Comparison of ENCODE assay signal across 17 cellular contexts in genomic region chr3:137071104-137071503, GRCh38.
DNase-seq lines count a peak whose midpoint lies in the region; ATAC-seq and TF ChIP-seq lines count a peak whose summit lies in the region.
"Had no signal": no experiment of that assay in that cellular context is flagged by ENCODE, and none has a peak within 500 bp of the region (broad histone marks: within the 10 kb centered on the region; RNA-seq: fewer than 3 reads in every experiment).

No MANE protein-coding gene starts in this region.

- H3K9me3 ChIP-seq in SK-N-SH, result no peaks in the 10 kb centered on the region
- no peaks in the 10 kb centered on the region for H3K9me3 ChIP-seq in OCI-LY3 (ENCODE audit: insufficient read depth, low read length)
- no peaks in the 10 kb centered on the region for H3K9me3 ChIP-seq in adrenal gland (replicated peaks in 1 of 3)
- H3K9me3 ChIP-seq: BLaER1 treated with 17β-estradiol and CSF1 and Interleukin-3, amounts not matched to agents 10 nM and 100 nM; MG63 had no signal

- intact Hi-C loops in left colon (cut with DNase I, micrococcal nuclease), result no loop called here
- intact Hi-C loops in adrenal gland (cut with DNase I), result no loop called here

- CTCF ChIA-PET in SK-N-SH (lab: Yijun Ruan, JAX), result interaction anchor here (0.6 to 1.1 kb wide), 2 partner anchors 42 to 1060 kb away, joined by 3 read pairs; no protein-coding TSS in a partner anchor

- no peak for TF ChIP-seq EP300 in SK-N-SH (IDR thresholded peaks at IDR 0.05; ENCODE audit: borderline replicate concordance in 1 of 2, low read depth in 1 of 2, low read length in 1 of 2)

- H3K79me2 ChIP-seq in SK-N-SH (ENCODE audit: insufficient read depth), result no peaks in the 10 kb centered on the region
- H3K79me2 ChIP-seq in OCI-LY3 (ENCODE audit: low read length), result no peaks in the 10 kb centered on the region

- no peak for TF ChIP-seq RAD21 in SK-N-SH (IDR thresholded peaks at IDR 0.05; ENCODE audit: low read length)

- H3K36me3 ChIP-seq in SK-N-SH (replicated peaks in 1 of 2; ENCODE audit: control insufficient read depth in 1 of 2, insufficient read depth in 2 of 2, low read length in 1 of 2) (no peaks in the 10 kb centered on the region), OCI-LY3 (replicated peaks; ENCODE audit: low read depth, low read length) (no peaks in the 10 kb centered on the region), adrenal gland (replicated peaks in 1 of 2) (no peaks in the 10 kb centered on the region)
- H3K36me3 ChIP-seq: BLaER1 treated with 17β-estradiol and CSF1 and Interleukin-3, amounts not matched to agents 10 nM and 100 nM; MG63 had no signal

- H2AFZ ChIP-seq in SK-N-SH (ENCODE audit: low read depth) (no peak overlapping the region), OCI-LY3 (ENCODE audit: low read depth, low read length) (no peak overlapping the region)

- H3K4me2 ChIP-seq in SK-N-SH, result no peak overlapping the region
- H3K4me2 ChIP-seq in OCI-LY3 (ENCODE audit: low read length), result peak overlapping the region; percentile 49
- H3K4me2 ChIP-seq: BLaER1 treated with 17β-estradiol and CSF1 and Interleukin-3, amounts not matched to agents 10 nM and 100 nM had no signal

- H3K27ac ChIP-seq in SK-N-SH (ENCODE audit: low read depth in 2 of 2, low read length in 1 of 2) (no peak overlapping the region), OCI-LY3 (ENCODE audit: low read length) (no peak overlapping the region), adrenal gland (no peak overlapping the region)
- H3K27ac ChIP-seq: BLaER1 treated with 17β-estradiol and CSF1 and Interleukin-3, amounts not matched to agents 10 nM and 100 nM had no signal

- TF ChIP-seq CTCF in SK-N-SH (IDR thresholded peaks at IDR 0.05), result no peak
- TF ChIP-seq CTCF in OCI-LY3 (IDR thresholded peaks at IDR 0.05; ENCODE audit: low read depth, low read length), result no peak
- no peak for TF ChIP-seq CTCF in adrenal gland (IDR thresholded peaks at IDR 0.05)

- ATAC-seq in SK-N-SH treated with all-trans-retinoic acid at 6 μM for 48 hours, result no peak
- ATAC-seq in left colon, result peak; percentile 87
- ATAC-seq: CD8-positive, alpha-beta T cell had no signal

- POLR2A ChIA-PET in SK-N-SH (lab: Yijun Ruan, JAX), result no interaction called here

- H3K9me2 ChIP-seq in SK-N-SH, result no peaks in the 10 kb centered on the region

- no peaks in the 10 kb centered on the region for H3K27me3 ChIP-seq in SK-N-SH (ENCODE audit: insufficient read depth)
- no peaks in the 10 kb centered on the region; the same call in 1 of the 2 replicates for H3K27me3 ChIP-seq in OCI-LY3 (ENCODE audit: low read depth, low read length)
- H3K27me3 ChIP-seq in adrenal gland, result no peaks in the 10 kb centered on the region
- H3K27me3 ChIP-seq: BLaER1 treated with 17β-estradiol and CSF1 and Interleukin-3, amounts not matched to agents 10 nM and 100 nM; MG63 had no signal

- H3K4me3 ChIP-seq in SK-N-SH (ENCODE audit: low read depth in 2 of 2, low read length in 1 of 2) (no peak overlapping the region), OCI-LY3 (ENCODE audit: low read length) (no peak overlapping the region), adrenal gland (no peak overlapping the region)
- H3K4me3 ChIP-seq: BLaER1 treated with 17β-estradiol and CSF1 and Interleukin-3, amounts not matched to agents 10 nM and 100 nM; MG63 had no signal

- no peak for TF ChIP-seq POLR2A in adrenal gland (IDR thresholded peaks at IDR 0.05)

- 8% methylated on average over 1 of the region's 1 CpG for WGBS in SK-N-SH (ENCODE audit: low lambda C conversion rate)
- 19 to 50% (median 30%) methylated on average over 1 of the region's 1 CpG for WGBS in adrenal gland, 4 donors

- H3K9ac ChIP-seq in SK-N-SH (no peak overlapping the region), OCI-LY3 (ENCODE audit: low read length) (no peak overlapping the region)
- H3K9ac ChIP-seq: BLaER1 treated with 17β-estradiol and CSF1 and Interleukin-3, amounts not matched to agents 10 nM and 100 nM had no signal

- H3K4me1 ChIP-seq in SK-N-SH (ENCODE audit: control insufficient read depth in 1 of 2, insufficient read depth in 2 of 2, low read depth in 1 of 2, low read length in 1 of 2) (0 out of 4 replicates have a peak, but pooled peaks cover 0 to 3% of the 10 kb centered on the region in 2 experiments), OCI-LY3 (ENCODE audit: low read length) (peaks cover 26% of the 10 kb centered on the region), adrenal gland (replicated peaks in 1 of 2) (no peaks in the 10 kb centered on the region)
- H3K4me1 ChIP-seq: BLaER1 treated with 17β-estradiol and CSF1 and Interleukin-3, amounts not matched to agents 10 nM and 100 nM had no signal

- H3F3A ChIP-seq in SK-N-SH (replicated peaks; ENCODE audit: insufficient read depth), result no peaks in the 10 kb centered on the region

- DNase-seq in SK-N-SH (peak; percentile 14), left colon (peak in 1 of 2 donors; percentile 45), NCI-H2196 treated with DMSO at 0.1 percent for 48 hours (lab: John Stamatoyannopoulos, UW; ENCODE audit: unreplicated experiment) (no peak), adrenal gland (no peak), middle frontal gyrus (ENCODE audit: extremely low spot score, low spot score) (no peak)
- DNase-seq: CD8-positive, alpha-beta T cell; DND-41; MG63; NCI-H1048; NCI-H1436 treated with DMSO at 0.1 percent for 48 hours; NCI-H2029; NCI-H226; NK-92 treated with Interleukin-12 subunit alpha and Interleukin-12 subunit beta, amount 100 ng/mL, for 24 hours; T-helper 1 cell had no signal

- no peaks in the 10 kb centered on the region for H4K20me1 ChIP-seq in SK-N-SH (ENCODE audit: insufficient read depth)
- no peaks in the 10 kb centered on the region for H4K20me1 ChIP-seq in OCI-LY3 (ENCODE audit: insufficient read depth, low read length)
- H4K20me1 ChIP-seq: BLaER1 treated with 17β-estradiol and CSF1 and Interleukin-3, amounts not matched to agents 10 nM and 100 nM had no signal

TF ChIP-seq in SK-N-SH, 30 proteins besides CTCF, POLR2A, EP300 and RAD21:
- no peak for TF ChIP-seq MEF2A (IDR thresholded peaks at IDR 0.05; ENCODE audit: borderline replicate concordance, low read depth)
- TF ChIP-seq RFX5 (IDR thresholded peaks at IDR 0.05; ENCODE audit: low read length), result no peak
- no peak for TF ChIP-seq TAF1 (IDR thresholded peaks at IDR 0.05; ENCODE audit: borderline replicate concordance, low read depth, low read length)
- no peak for TF ChIP-seq REST (IDR thresholded peaks at IDR 0.05; ENCODE audit: low read depth, low read length)
- TF ChIP-seq POLR2AphosphoS5 (IDR thresholded peaks at IDR 0.05; ENCODE audit: low read depth, low read length), result no peak

TF ChIP-seq in SK-N-SH treated with all-trans-retinoic acid at 6 μM for 48 hours, 23 proteins besides CTCF, POLR2A, EP300 and RAD21:
- TF ChIP-seq BACH2 (CRISPR knock-in tag; IDR thresholded peaks at IDR 0.05; ENCODE audit: borderline replicate concordance), result no peak
- no peak for TF ChIP-seq POU6F1 (CRISPR knock-in tag; IDR thresholded peaks at IDR 0.05; ENCODE audit: borderline replicate concordance, low read depth)
- TF ChIP-seq OSR1 (CRISPR knock-in tag; IDR thresholded peaks at IDR 0.05), result no peak
